In the genomic region with DNA sequence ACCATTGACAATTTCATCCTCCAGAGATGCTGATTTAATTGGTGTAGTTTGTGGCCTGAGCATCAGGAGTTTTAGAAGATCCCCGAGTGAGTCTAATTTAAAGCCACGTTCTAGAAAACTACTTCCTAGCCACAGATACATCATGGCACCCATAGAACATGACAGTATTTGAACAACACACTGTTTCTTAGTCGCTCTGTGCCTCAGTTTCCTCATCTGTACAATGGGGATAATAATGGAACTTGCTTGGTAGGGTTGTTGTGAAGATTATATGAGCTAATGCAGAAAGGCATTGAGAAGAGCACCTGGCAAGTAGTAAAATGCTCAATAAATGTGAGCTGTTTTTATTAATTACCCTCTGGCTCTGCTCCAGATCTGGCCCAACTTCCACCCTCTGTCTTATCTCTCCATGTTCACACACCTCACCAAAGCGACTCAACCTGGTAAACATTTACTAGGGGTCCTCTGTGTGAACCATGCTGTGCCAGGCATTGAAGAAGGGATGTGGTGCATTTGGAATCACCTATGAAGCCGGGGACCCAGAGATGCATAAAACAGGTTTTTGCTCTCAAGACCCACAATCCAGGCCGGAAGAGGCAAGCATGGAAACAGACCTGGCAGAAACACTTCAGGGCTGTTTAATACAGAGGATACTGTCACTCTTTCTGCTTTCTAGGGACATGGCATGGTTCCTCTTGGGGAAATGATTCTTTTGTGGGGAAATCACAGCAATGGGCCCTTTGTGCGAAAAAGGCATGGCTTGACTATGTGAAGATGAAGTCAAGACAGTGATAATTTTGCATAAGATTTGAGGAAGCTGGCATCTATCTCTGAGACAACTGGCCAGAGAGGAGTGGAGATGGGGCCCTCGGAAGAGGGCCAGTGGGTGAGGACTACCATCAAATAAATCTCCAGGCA, we compare ENCODE assay signal across 1 cellular context.
TF ChIP-seq lines count a peak whose summit lies in the region.

No MANE protein-coding gene starts in this region.

TF ChIP-seq in HepG2, 621 proteins besides CTCF, POLR2A, EP300 and RAD21 (continued from another document):
- TF ChIP-seq, protein P1, sequence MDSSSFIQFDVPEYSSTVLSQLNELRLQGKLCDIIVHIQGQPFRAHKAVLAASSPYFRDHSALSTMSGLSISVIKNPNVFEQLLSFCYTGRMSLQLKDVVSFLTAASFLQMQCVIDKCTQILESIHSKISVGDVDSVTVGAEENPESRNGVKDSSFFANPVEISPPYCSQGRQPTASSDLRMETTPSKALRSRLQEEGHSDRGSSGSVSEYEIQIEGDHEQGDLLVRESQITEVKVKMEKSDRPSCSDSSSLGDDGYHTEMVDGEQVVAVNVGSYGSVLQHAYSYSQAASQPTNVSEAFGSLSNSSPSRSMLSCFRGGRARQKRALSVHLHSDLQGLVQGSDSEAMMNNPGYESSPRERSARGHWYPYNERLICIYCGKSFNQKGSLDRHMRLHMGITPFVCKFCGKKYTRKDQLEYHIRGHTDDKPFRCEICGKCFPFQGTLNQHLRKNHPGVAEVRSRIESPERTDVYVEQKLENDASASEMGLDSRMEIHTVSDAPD (CRISPR knock-in tag; IDR thresholded peaks at IDR 0.05), result no peak
- TF ChIP-seq KDM2A (CRISPR knock-in tag; IDR thresholded peaks at IDR 0.05; ENCODE audit: borderline replicate concordance, low read depth) (no peak), RCOR2 (CRISPR knock-in tag; IDR thresholded peaks at IDR 0.05) (0 out of 2 replicates have a peak, but pooled peaks have one; percentile 50), KDM1A (CRISPR knock-in tag; IDR thresholded peaks at IDR 0.05) (peak; percentile 85)
